9 cellular contexts compared by ENCODE assay signal in the genomic region with DNA sequence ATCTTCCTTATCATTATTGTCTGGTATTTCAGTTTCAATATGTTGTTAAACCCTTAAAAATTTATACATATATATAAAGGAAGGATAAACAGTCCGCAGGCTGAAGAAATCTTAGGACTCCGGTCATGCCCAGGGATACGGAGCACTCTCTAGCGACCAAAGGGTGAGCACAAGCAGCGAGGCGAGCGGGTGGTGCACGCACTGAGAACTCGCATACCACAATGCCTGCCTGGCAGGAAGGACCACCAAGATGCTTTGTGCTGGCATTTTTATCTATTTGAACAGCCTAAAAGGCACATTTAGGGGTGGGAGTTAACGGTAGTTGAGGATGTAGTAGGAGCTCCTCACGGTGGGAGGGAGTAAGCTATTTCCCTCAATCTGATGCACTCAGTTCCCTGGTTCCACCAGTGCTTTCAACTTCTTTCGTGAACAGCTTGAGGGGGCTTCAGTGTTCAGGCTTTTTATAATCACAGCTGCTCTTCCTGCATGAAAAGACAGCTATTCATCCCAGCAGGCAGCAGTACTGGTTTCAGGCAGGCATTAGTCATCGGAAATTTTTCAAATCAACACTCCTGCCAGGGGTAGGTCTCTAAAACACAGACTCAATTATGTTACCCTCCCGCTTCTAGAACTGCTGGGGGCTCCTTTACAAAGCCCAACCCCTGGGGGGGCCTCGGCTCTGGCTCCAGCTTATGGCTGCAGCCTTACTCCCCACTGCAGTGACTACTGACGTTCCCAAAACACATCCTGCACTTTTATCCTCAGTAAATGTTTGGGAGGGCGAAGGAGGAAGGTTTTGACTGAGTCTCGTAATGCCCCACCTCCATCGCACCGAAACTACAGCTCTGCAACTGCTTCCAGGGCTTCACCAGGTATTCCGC. TPM values are rescaled to one million over a fixed set of nuclear protein-coding genes. Genes with fewer than 3 reads are reported as not detected.
DNase-seq lines count a peak whose midpoint lies in the region; ATAC-seq, FAIRE-seq and TF ChIP-seq lines count a peak whose summit lies in the region.
"Had no signal": no experiment of that assay in that cellular context is flagged by ENCODE, and none has a peak within 500 bp of the region (broad histone marks: within the 10 kb centered on the region; RNA-seq: fewer than 3 reads in every experiment).

No MANE protein-coding gene starts in this region.

- 57 to 58% methylated on average over 20 to 21 of the region's 21 CpGs for WGBS in GM23248 (ENCODE audit: low coverage in 1 of 2, low lambda C conversion rate in 2 of 2, missing lambda C conversion rate in 2 of 2), 2 experiments
- whole genome bisulfite sequencing in gastroesophageal sphincter (ENCODE audit: low coverage in 1 of 2), 2 donors = 51 to 56% methylated on average over 15 of the region's 21 CpGs
- WGBS in psoas muscle, 3 donors = 52 to 69% (median 59%) methylated on average over 21 of the region's 21 CpGs
- WGBS in small intestine, 3 donors = 78 to 89% (median 85%) methylated on average over 21 of the region's 21 CpGs

- in situ Hi-C loops in GM23248 (cut with MboI) = no loop called here

- no peaks in the 10 kb centered on the region for H3K27me3 Mint-ChIP-seq in activated T-helper 1 cell treated with anti-CD3 and anti-CD28 coated beads, Interleukin-12 subunit alpha, Interleukin-12 subunit beta, Interleukin-2, Interleukin-4 antibody, amounts not matched to agents 30 ng/mL and 10 ng/mL and 1 ng/mL, durations not matched to agents 14 hours and 24 hours and 36 hours (ENCODE audit: insufficient read depth)

- 0 out of 2 replicates have a peak, but pooled peaks cover 4% of the 10 kb centered on the region for H4K20me1 ChIP-seq in GM23248 (ENCODE audit: insufficient read depth)

- H3K9ac ChIP-seq in GM23248 = peak overlapping the region; percentile 35

- no peak overlapping the region for H2AFZ ChIP-seq in GM23248

- H3K27ac Mint-ChIP-seq in activated T-helper 1 cell treated with anti-CD3 and anti-CD28 coated beads, Interleukin-12 subunit alpha, Interleukin-12 subunit beta, Interleukin-2, Interleukin-4 antibody, amounts not matched to agents 30 ng/mL and 10 ng/mL and 1 ng/mL, durations not matched to agents 14 hours and 24 hours and 36 hours = peak overlapping the region; percentile 23

- DNase-seq in GM23248 (peak; percentile 74), psoas muscle (no peak), germinal center (ENCODE audit: low spot score) (no peak), LoVo (ENCODE audit: low spot score) (no peak), small intestine (no peak), erythroblast (lab: John Stamatoyannopoulos, UW) (no peak)
- no peak for DNase-seq in activated T-helper 1 cell treated with anti-CD3 and anti-CD28 coated beads, Interleukin-12 subunit alpha, Interleukin-12 subunit beta, Interleukin-2, Interleukin-4 antibody, amounts not matched to agents 30 ng/mL and 10 ng/mL and 1 ng/mL, durations not matched to agents 14 hours and 24 hours and 36 hours (ENCODE audit: low spot score)
- DNase-seq: NCI-H774 had no signal

- H3K27ac ChIP-seq in GM23248 = peak overlapping the region; percentile 42
- H3K27ac ChIP-seq in gastroesophageal sphincter = peak overlapping the region in 3 of 4 donors; percentile 67 to 78 (median 69)
- H3K27ac ChIP-seq in psoas muscle = no peak overlapping the region
- peak overlapping the region in 1 of 2 donors; percentile 3 for H3K27ac ChIP-seq in small intestine (ENCODE audit: low read depth in 1 of 2, low read length in 1 of 2)

- TF ChIP-seq POLR2A in gastroesophageal sphincter (IDR thresholded peaks at IDR 0.05) = no peak
- no peak for TF ChIP-seq POLR2A in erythroblast (IDR thresholded peaks at IDR 0.05; ENCODE audit: low read length)

- no peak overlapping the region for H3K4me3 Mint-ChIP-seq in activated T-helper 1 cell treated with anti-CD3 and anti-CD28 coated beads, Interleukin-12 subunit alpha, Interleukin-12 subunit beta, Interleukin-2, Interleukin-4 antibody, amounts not matched to agents 30 ng/mL and 10 ng/mL and 1 ng/mL, durations not matched to agents 14 hours and 24 hours and 36 hours

- peaks cover 99% of the 10 kb centered on the region for H3K79me2 ChIP-seq in GM23248 (ENCODE audit: insufficient read depth)

- peaks cover 6% of the 10 kb centered on the region; the same call in 1 of the 2 replicates for H3K36me3 ChIP-seq in GM23248 (ENCODE audit: low read depth)
- H3K36me3 ChIP-seq in gastroesophageal sphincter = peaks cover 0 to 18% of the 10 kb centered on the region in 2 donors
- peaks cover 0 to 25% of the 10 kb centered on the region in 2 donors for H3K36me3 ChIP-seq in psoas muscle (ENCODE audit: insufficient read depth in 1 of 2, low read depth in 1 of 2)
- no peaks in the 10 kb centered on the region for H3K36me3 ChIP-seq in small intestine (ENCODE audit: control insufficient read depth in 2 of 2, insufficient read depth in 2 of 2, low read length in 2 of 2)

- H3K9me3 ChIP-seq in GM23248 (ENCODE audit: low read depth) = no peaks in the 10 kb centered on the region
- H3K9me3 ChIP-seq in gastroesophageal sphincter = no peaks in the 10 kb centered on the region
- H3K9me3 ChIP-seq in psoas muscle = no peaks in the 10 kb centered on the region
- no peaks in the 10 kb centered on the region for H3K9me3 ChIP-seq in small intestine (ENCODE audit: control insufficient read depth, low read depth)

- H3K9me3 Mint-ChIP-seq in activated T-helper 1 cell treated with anti-CD3 and anti-CD28 coated beads, Interleukin-12 subunit alpha, Interleukin-12 subunit beta, Interleukin-2, Interleukin-4 antibody, amounts not matched to agents 30 ng/mL and 10 ng/mL and 1 ng/mL, durations not matched to agents 14 hours and 24 hours and 36 hours = no peaks in the 10 kb centered on the region

- H3K4me1 ChIP-seq in GM23248 (ENCODE audit: insufficient read depth) (peaks cover 52% of the 10 kb centered on the region), gastroesophageal sphincter (peaks cover 4 to 98% (median 53%) of the 10 kb centered on the region in 3 donors), psoas muscle (peaks cover 51% of the 10 kb centered on the region), small intestine (ENCODE audit: control insufficient read depth in 2 of 2, insufficient read depth in 1 of 2, low read depth in 1 of 2, low read length in 1 of 2) (peaks cover 2 to 13% of the 10 kb centered on the region in 2 donors)

- TF ChIP-seq CTCF in gastroesophageal sphincter (IDR thresholded peaks at IDR 0.05) = no peak
- no peak for TF ChIP-seq CTCF in psoas muscle (IDR thresholded peaks at IDR 0.05)

- H3K4me3 ChIP-seq in GM23248 (no peak overlapping the region), gastroesophageal sphincter (peak overlapping the region in 1 of 2 donors; percentile 7), psoas muscle (no peak overlapping the region), small intestine (ENCODE audit: low read depth in 1 of 2, low read length in 2 of 2) (no peak overlapping the region)

- no peak for FAIRE-seq in small intestine (lab: Jason Lieb, UNC)

- H3K9me2 ChIP-seq in GM23248 (ENCODE audit: insufficient read depth) = no peaks in the 10 kb centered on the region

- peak overlapping the region; percentile 48 for H3K4me2 ChIP-seq in GM23248 (ENCODE audit: unreplicated experiment)

- intact Hi-C loops in activated T-helper 1 cell treated with anti-CD3 and anti-CD28 coated beads, Interleukin-12 subunit alpha, Interleukin-12 subunit beta, Interleukin-2, Interleukin-4 antibody, amounts not matched to agents 30 ng/mL and 10 ng/mL and 1 ng/mL, durations not matched to agents 14 hours and 24 hours and 36 hours (cut with micrococcal nuclease) = no loop called here
- intact Hi-C loops in psoas muscle (cut with DNase I) = no loop called here

- H3F3A ChIP-seq in GM23248 (ENCODE audit: insufficient read depth) = peaks cover 26% of the 10 kb centered on the region

- TF ChIP-seq EP300 in gastroesophageal sphincter (IDR thresholded peaks at IDR 0.05) = no peak

- H3K27me3 ChIP-seq in GM23248 (replicated peaks; ENCODE audit: insufficient read depth) (no peaks in the 10 kb centered on the region), gastroesophageal sphincter (no peaks in the 10 kb centered on the region), psoas muscle (ENCODE audit: insufficient read depth in 3 of 3, low read length in 2 of 3) (no peaks in the 10 kb centered on the region), small intestine (ENCODE audit: control insufficient read depth in 2 of 2, insufficient read depth in 2 of 2, low read length in 2 of 2) (no peaks in the 10 kb centered on the region)

- peaks cover 30% of the 10 kb centered on the region for H3K36me3 Mint-ChIP-seq in activated T-helper 1 cell treated with anti-CD3 and anti-CD28 coated beads, Interleukin-12 subunit alpha, Interleukin-12 subunit beta, Interleukin-2, Interleukin-4 antibody, amounts not matched to agents 30 ng/mL and 10 ng/mL and 1 ng/mL, durations not matched to agents 14 hours and 24 hours and 36 hours (ENCODE audit: low read depth)

- ATAC-seq in gastroesophageal sphincter (peak; percentile 40), psoas muscle (peak in 3 of 4 donors; percentile 19 to 34 (median 33))

- peaks cover 27% of the 10 kb centered on the region for H3K4me1 Mint-ChIP-seq in activated T-helper 1 cell treated with anti-CD3 and anti-CD28 coated beads, Interleukin-12 subunit alpha, Interleukin-12 subunit beta, Interleukin-2, Interleukin-4 antibody, amounts not matched to agents 30 ng/mL and 10 ng/mL and 1 ng/mL, durations not matched to agents 14 hours and 24 hours and 36 hours (ENCODE audit: low read depth)

RNA-seq across cellular contexts. Expression of gene POLDIP3, which starts 6.0 kb away (rescaled TPM):
- total RNA-seq in GM23248 (2014; rRNA removed; shearing (Covaris generic)) = 32.8 and 35.5 TPM in 2 replicates
- polyA plus RNA-seq in GM23248 (2016; fragmentation: Nextera tagmentation; extraction: Ambion mirVana) (45.9 and 46.3 TPM in 2 replicates), psoas muscle (10 to 100 TPM; 25.0 to 33.7 (median 26.5) TPM), small intestine (10 to 100 TPM; 23.5 to 37.4 (median 27.3) TPM)
- 77.9 and 87.2 TPM in 2 replicates for total RNA-seq in activated T-helper 1 cell treated with anti-CD3 and anti-CD28 coated beads, Interleukin-12 subunit alpha, Interleukin-12 subunit beta, Interleukin-2, Interleukin-4 antibody, amounts not matched to agents 30 ng/mL and 10 ng/mL and 1 ng/mL, durations not matched to agents 14 hours and 24 hours and 36 hours
- total RNA-seq in gastroesophageal sphincter (10 to 100 TPM; 30.6 to 50.7 (median 37.2) TPM), psoas muscle (10 to 100 TPM; 30.6 to 47.1 (median 34.9) TPM)

RNA-seq across cellular contexts. Expression of gene ATP5MGL, which starts 31.7 kb away (rescaled TPM):
- total RNA-seq in GM23248 (2014; rRNA removed; shearing (Covaris generic)) = not detected in 2 replicates
- polyA plus RNA-seq in GM23248 (2016; fragmentation: Nextera tagmentation; extraction: Ambion mirVana) (0.62 TPM in 1 of 2 replicates, not detected in the other), psoas muscle (under 1 TPM in 1 of 3 donors, not detected in 2; 0.04 TPM), small intestine (under 1 TPM in 1 of 3 donors, not detected in 2; 0.10 TPM)
- total RNA-seq in activated T-helper 1 cell treated with anti-CD3 and anti-CD28 coated beads, Interleukin-12 subunit alpha, Interleukin-12 subunit beta, Interleukin-2, Interleukin-4 antibody, amounts not matched to agents 30 ng/mL and 10 ng/mL and 1 ng/mL, durations not matched to agents 14 hours and 24 hours and 36 hours = 0.49 TPM in 1 of 2 replicates, not detected in the other
- total RNA-seq in gastroesophageal sphincter (1 to 10 TPM in 1 of 4 donors, not detected in 3; 1.8 TPM), psoas muscle (under 1 TPM in 3 of 4 donors, not detected in 1; 0.50 to 0.57 (median 0.55) TPM)

RNA-seq across cellular contexts. Expression of gene CYB5R3, which starts 40.5 kb away (rescaled TPM):
- 314 and 378 TPM in 2 replicates for total RNA-seq in GM23248 (2014; rRNA removed; shearing (Covaris generic))
- polyA plus RNA-seq in GM23248 (2016; fragmentation: Nextera tagmentation; extraction: Ambion mirVana) = 907 and 950 TPM in 2 replicates
- total RNA-seq in activated T-helper 1 cell treated with anti-CD3 and anti-CD28 coated beads, Interleukin-12 subunit alpha, Interleukin-12 subunit beta, Interleukin-2, Interleukin-4 antibody, amounts not matched to agents 30 ng/mL and 10 ng/mL and 1 ng/mL, durations not matched to agents 14 hours and 24 hours and 36 hours = 69.8 and 75.1 TPM in 2 replicates
- total RNA-seq in gastroesophageal sphincter = 100 to 1,000 TPM; 127 to 268 (median 155) TPM
- total RNA-seq in psoas muscle = 100 to 1,000 TPM; 120 to 208 (median 176) TPM
- polyA plus RNA-seq in psoas muscle = 100 to 1,000 TPM; 130 to 230 (median 162) TPM
- 100 to 1,000 TPM in 2 of 3 donors, 10 to 100 TPM in 1; 70.0 to 136 (median 101) TPM for polyA plus RNA-seq in small intestine

RNA-seq across cellular contexts. Expression of gene SERHL2, which starts 55.0 kb away (rescaled TPM):
- total RNA-seq in GM23248 (2014; rRNA removed; shearing (Covaris generic)) = 2.8 and 4.8 TPM in 2 replicates
- polyA plus RNA-seq in GM23248 (2016; fragmentation: Nextera tagmentation; extraction: Ambion mirVana) (5.0 and 5.1 TPM in 2 replicates), psoas muscle (1 to 10 TPM in 2 of 3 donors, under 1 TPM in 1; 0.96 to 1.5 (median 1.1) TPM), small intestine (1 to 10 TPM in 2 of 3 donors, under 1 TPM in 1; 0.89 to 4.1 (median 2.4) TPM)
- 1.4 and 2.1 TPM in 2 replicates for total RNA-seq in activated T-helper 1 cell treated with anti-CD3 and anti-CD28 coated beads, Interleukin-12 subunit alpha, Interleukin-12 subunit beta, Interleukin-2, Interleukin-4 antibody, amounts not matched to agents 30 ng/mL and 10 ng/mL and 1 ng/mL, durations not matched to agents 14 hours and 24 hours and 36 hours
- total RNA-seq in gastroesophageal sphincter (1 to 10 TPM in 3 of 4 donors, under 1 TPM in 1; 0.94 to 7.7 (median 4.6) TPM), psoas muscle (1 to 10 TPM in 2 of 4 donors, under 1 TPM in 2; 0.82 to 1.6 (median 0.97) TPM)
